In the genomic region with DNA sequence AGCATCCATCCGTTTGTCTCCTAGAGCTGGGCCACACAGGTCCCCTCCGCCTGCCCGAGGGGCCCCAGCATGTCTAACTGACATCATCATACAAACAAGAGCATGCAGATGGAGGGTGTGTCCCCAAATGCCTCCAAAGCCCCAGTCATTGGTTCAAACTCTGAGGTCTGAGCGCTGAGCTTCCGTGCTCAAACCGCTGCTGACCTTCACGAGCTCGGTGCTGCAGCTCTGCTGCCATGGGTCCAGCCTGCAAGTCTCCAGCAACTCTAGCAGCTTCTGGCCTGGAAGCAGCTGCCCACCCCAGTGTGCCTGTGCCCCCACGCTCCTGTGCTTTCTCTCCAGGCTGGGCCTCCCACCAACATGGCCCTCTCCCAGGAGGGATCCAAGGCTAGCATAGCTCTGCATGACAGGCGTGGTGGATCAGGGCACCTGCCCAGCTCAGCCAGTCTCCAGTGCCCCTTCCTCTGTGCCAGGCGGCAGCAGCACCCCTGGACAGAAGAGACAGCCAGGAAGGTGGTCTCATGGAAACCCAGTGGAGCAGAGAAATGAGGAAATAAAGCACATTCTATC, we compare ENCODE assay signal across 17 cellular contexts.
DNase-seq lines count a peak whose midpoint lies in the region; ATAC-seq, FAIRE-seq and TF ChIP-seq lines count a peak whose summit lies in the region.
"Had no signal": no experiment of that assay in that cellular context is flagged by ENCODE, and none has a peak within 500 bp of the region (broad histone marks: within the 10 kb centered on the region; RNA-seq: fewer than 3 reads in every experiment).

No MANE protein-coding gene starts in this region.

- DNase-seq in activated CD8-positive, alpha-beta memory T cell treated with anti-CD3 and anti-CD28 coated beads, Interleukin-2, amount 10 ng/mL, durations not matched to agents 7 days and 5 days = peak; percentile 34
- DNase-seq in activated CD8-positive, alpha-beta memory T cell treated with anti-CD3 and anti-CD28 coated beads, Interleukin-2, amount 50 U/mL, for 48 hours = no peak
- no peak for DNase-seq in neuronal stem cell (ENCODE audit: low spot score)
- DNase-seq in urothelium cell line (ENCODE audit: low spot score) = no peak
- no peak for DNase-seq in DMS53 (lab: John Stamatoyannopoulos, UW)
- DNase-seq in prostate gland (ENCODE audit: low spot score) = no peak
- DNase-seq in HUDEP-2 (lab: John Stamatoyannopoulos, UW; ENCODE audit: unreplicated experiment in 76 of 76) = no peak
- DNase-seq: AML-193; Caco-2; CD8-positive, alpha-beta memory T cell; GF-D8 had no signal

- H3K27me3 ChIP-seq in neuronal stem cell (ENCODE audit: control insufficient read depth in 3 of 3, insufficient read depth in 3 of 3, low read depth in 1 of 3, low read length in 3 of 3) = peaks cover 0 to 14% (median 0%) of the 10 kb centered on the region in 3 experiments
- H3K27me3 ChIP-seq in prostate gland (replicated peaks; ENCODE audit: insufficient read depth) = no peaks in the 10 kb centered on the region
- H3K27me3 ChIP-seq: BLaER1 had no signal

- no peak overlapping the region for H2BK15ac ChIP-seq in neuronal stem cell (ENCODE audit: low read length)

- H3K4ac ChIP-seq in neuronal stem cell (ENCODE audit: low read length) = no peak overlapping the region

- H3K79me1 ChIP-seq in neuronal stem cell (ENCODE audit: low read depth, low read length) = no peaks in the 10 kb centered on the region

- H3K27ac ChIP-seq in KOPT-K1 (ENCODE audit: low read depth, low read length, poor library complexity, severe bottlenecking) (peak overlapping the region; percentile 91), neuronal stem cell (replicated peaks; ENCODE audit: low read length) (no peak overlapping the region), prostate gland (no peak overlapping the region)
- H3K27ac ChIP-seq: 22Rv1, BLaER1 had no signal

- no peak for TF ChIP-seq CTCF in prostate gland (IDR thresholded peaks at IDR 0.05)

- no peaks in the 10 kb centered on the region for H3K9me3 ChIP-seq in KOPT-K1 (ENCODE audit: insufficient read depth, low read length, poor library complexity, severe bottlenecking)
- H3K9me3 ChIP-seq in neuronal stem cell (replicated peaks in 1 of 2; ENCODE audit: control insufficient read depth in 2 of 2, insufficient read depth in 1 of 2, low read depth in 1 of 2, low read length in 2 of 2) = no peaks in the 10 kb centered on the region
- no peaks in the 10 kb centered on the region for H3K9me3 ChIP-seq in prostate gland
- H3K9me3 ChIP-seq: BLaER1, Caco-2 had no signal

- TF ChIP-seq POLR2A in prostate gland (IDR thresholded peaks at IDR 0.05) = no peak

- no peaks in the 10 kb centered on the region for H3K36me3 ChIP-seq in KOPT-K1 (ENCODE audit: insufficient read depth, low read length)
- H3K36me3 ChIP-seq in neuronal stem cell (replicated peaks in 1 of 2; ENCODE audit: control insufficient read depth in 2 of 2, insufficient read depth in 2 of 2, low read length in 2 of 2) = no peaks in the 10 kb centered on the region
- no peaks in the 10 kb centered on the region for H3K36me3 ChIP-seq in prostate gland
- H3K36me3 ChIP-seq: BLaER1 had no signal

- H2AK5ac ChIP-seq in neuronal stem cell (ENCODE audit: low read depth, low read length) = no peak overlapping the region

- ATAC-seq in activated CD8-positive, alpha-beta memory T cell treated with anti-CD3 and anti-CD28 coated beads, Interleukin-2, amount 10 ng/mL, durations not matched to agents 7 days and 5 days = no peak
- ATAC-seq: HepG2 had no signal

- no peak overlapping the region for H2BK12ac ChIP-seq in neuronal stem cell (ENCODE audit: low read length)

- CTCF ChIA-PET in activated CD8-positive, alpha-beta memory T cell treated with anti-CD3 and anti-CD28 coated beads, Interleukin-2, amount 10 ng/mL, durations not matched to agents 7 days and 5 days (lab: Charles Lee) = no interaction called here

- H3K4me1 ChIP-seq in neuronal stem cell (ENCODE audit: control insufficient read depth in 2 of 2, insufficient read depth in 1 of 2, low read depth in 1 of 2, low read length in 2 of 2) (no peaks in the 10 kb centered on the region), prostate gland (replicated peaks) (no peaks in the 10 kb centered on the region)
- H3K4me1 ChIP-seq: Caco-2 had no signal

- H2AFZ ChIP-seq in neuronal stem cell (ENCODE audit: low read length) = no peak overlapping the region

- H3K4me2 ChIP-seq in neuronal stem cell (ENCODE audit: insufficient read depth, low read length, poor library complexity, severe bottlenecking) = no peak overlapping the region
- H3K4me2 ChIP-seq: BLaER1 had no signal

- no peak overlapping the region for H2BK5ac ChIP-seq in neuronal stem cell (ENCODE audit: low read length)

- peak; percentile 56 for FAIRE-seq in urothelium cell line (lab: Jason Lieb, UNC)
- FAIRE-seq: GM19239, H54, HepG2 had no signal

- H3K23ac ChIP-seq in neuronal stem cell (ENCODE audit: low read depth, low read length, poor library complexity) = no peak overlapping the region

- intact Hi-C loops in prostate gland (cut with DNase I) = no loop called here

- H3K9me3 Mint-ChIP-seq in activated CD8-positive, alpha-beta memory T cell treated with anti-CD3 and anti-CD28 coated beads, Interleukin-2, amount 10 ng/mL, durations not matched to agents 7 days and 5 days (ENCODE audit: low read depth) = no peaks in the 10 kb centered on the region
- H3K9me3 Mint-ChIP-seq: CD8-positive, alpha-beta memory T cell had no signal

- H3K14ac ChIP-seq in neuronal stem cell (ENCODE audit: low read length) = peak overlapping the region; percentile 38

- H4K8ac ChIP-seq in neuronal stem cell (ENCODE audit: low read depth, low read length) = no peak overlapping the region

- no peaks in the 10 kb centered on the region for H3K36me3 Mint-ChIP-seq in activated CD8-positive, alpha-beta memory T cell treated with anti-CD3 and anti-CD28 coated beads, Interleukin-2, amount 10 ng/mL, durations not matched to agents 7 days and 5 days
- H3K36me3 Mint-ChIP-seq: CD8-positive, alpha-beta memory T cell had no signal

- WGBS in neuronal stem cell (ENCODE audit: extremely low coverage in 2 of 2, insufficient read length in 2 of 2, insufficient replicate concordance in 1 of 2), 2 donors = no CpG with 5 or more reads among the region's 11 CpGs
- WGBS in prostate gland = 94% methylated on average over 11 of the region's 11 CpGs

- no peaks in the 10 kb centered on the region for H3K4me1 Mint-ChIP-seq in activated CD8-positive, alpha-beta memory T cell treated with anti-CD3 and anti-CD28 coated beads, Interleukin-2, amount 10 ng/mL, durations not matched to agents 7 days and 5 days
- H3K4me1 Mint-ChIP-seq: CD8-positive, alpha-beta memory T cell had no signal

- H4K91ac ChIP-seq in neuronal stem cell (ENCODE audit: low read depth, low read length, poor library complexity) = no peak overlapping the region

- H3K9ac ChIP-seq in neuronal stem cell (ENCODE audit: low read depth, low read length, poor library complexity) = no peak overlapping the region
- H3K9ac ChIP-seq: BLaER1 had no signal

- H3K4me3 ChIP-seq in neuronal stem cell (ENCODE audit: low read length in 2 of 2) = no peak overlapping the region
- no peak overlapping the region for H3K4me3 ChIP-seq in prostate gland
- H3K4me3 ChIP-seq: BLaER1 had no signal

- H3K4me3 Mint-ChIP-seq in activated CD8-positive, alpha-beta memory T cell treated with anti-CD3 and anti-CD28 coated beads, Interleukin-2, amount 10 ng/mL, durations not matched to agents 7 days and 5 days = no peak overlapping the region
- H3K4me3 Mint-ChIP-seq: CD8-positive, alpha-beta memory T cell had no signal

- no peak overlapping the region for H2BK120ac ChIP-seq in neuronal stem cell (ENCODE audit: low read depth, low read length)

- no peak overlapping the region for H3K27ac Mint-ChIP-seq in activated CD8-positive, alpha-beta memory T cell treated with anti-CD3 and anti-CD28 coated beads, Interleukin-2, amount 10 ng/mL, durations not matched to agents 7 days and 5 days
- H3K27ac Mint-ChIP-seq: CD8-positive, alpha-beta memory T cell had no signal

- H3K18ac ChIP-seq in neuronal stem cell (ENCODE audit: low read length) = peak overlapping the region; percentile 44

- H3K27me3 Mint-ChIP-seq in activated CD8-positive, alpha-beta memory T cell treated with anti-CD3 and anti-CD28 coated beads, Interleukin-2, amount 10 ng/mL, durations not matched to agents 7 days and 5 days = peaks cover 5% of the 10 kb centered on the region
